8 cellular contexts compared by ENCODE assay signal in genomic region chr1:227948493-227949260, GRCh38. TPM values are rescaled to one million over a fixed set of nuclear protein-coding genes. Genes with fewer than 3 reads are reported as not detected.
DNase-seq lines count a peak whose midpoint lies in the region; ATAC-seq and TF ChIP-seq lines count a peak whose summit lies in the region.

No MANE protein-coding gene starts in this region.

- no peak for TF ChIP-seq CTCF in RWPE1 (conservative IDR thresholded peaks at IDR 0.05; ENCODE audit: low read depth)
- TF ChIP-seq CTCF in fibroblast of lung (conservative IDR thresholded peaks at IDR 0.05 in 1 of 2, IDR thresholded peaks at IDR 0.05 in 1 of 2; ENCODE audit: low read depth in 1 of 2, low read length in 2 of 2): no peak

- peak overlapping the region; percentile 88 for H3K4me2 ChIP-seq in fibroblast of lung (ENCODE audit: extremely low read depth, insufficient read depth, low read length)

- peaks cover 3% of the 10 kb centered on the region for H3K4me1 ChIP-seq in fibroblast of lung (ENCODE audit: control insufficient read depth, extremely low read depth, insufficient read depth, low read length)

- DNase-seq in G401 (ENCODE audit: low spot score) (peak; percentile 16), RWPE1 (ENCODE audit: low spot score) (peak; percentile 18), fibroblast of lung (ENCODE audit: low read depth in 2 of 2) (no peak), retina (peak; percentile 68), T-helper 9 cell (no peak), NCI-H187 (lab: John Stamatoyannopoulos, UW) (no peak), NCI-H524 treated with DMSO at 0.1 percent for 48 hours (lab: John Stamatoyannopoulos, UW) (no peak)

- no peak for ATAC-seq in HG03196 (IDR thresholded peaks at IDR 0.05; ENCODE audit: unreplicated experiment)

- CTCF ChIA-PET in RWPE1 (lab: Yijun Ruan, JAX): interaction anchor here (0.6 to 1.3 kb wide), 3 partner anchors 51 to 186 kb away, joined by 3 to 4 read pairs (median 3); no protein-coding TSS in a partner anchor

- in situ Hi-C loops in G401 (cut with HindIII; ENCODE audit: low sequenced_read_pairs): loop anchor here (25.0 kb wide), 1 partner anchor 186 kb away; no protein-coding TSS in a partner anchor

- H3K27me3 ChIP-seq in fibroblast of lung (ENCODE audit: control insufficient read depth, insufficient read depth, low read length): no peaks in the 10 kb centered on the region

- no peaks in the 10 kb centered on the region for H3K9me3 ChIP-seq in fibroblast of lung (ENCODE audit: control insufficient read depth, insufficient read depth, low read depth, low read length)

- H3K4me3 ChIP-seq in fibroblast of lung (replicated peaks in 1 of 4; ENCODE audit: control extremely low read depth in 1 of 4, insufficient read depth in 1 of 4, low read depth in 3 of 4, low read length in 4 of 4): peak overlapping the region; percentile 57 to 76 (median 60)

- peak overlapping the region; percentile 26 for H2AFZ ChIP-seq in fibroblast of lung (ENCODE audit: low read length)

- H3K27ac ChIP-seq in RWPE1 (peak overlapping the region; percentile 95), fibroblast of lung (ENCODE audit: insufficient read depth, low read length) (no peak overlapping the region)

- H3K79me2 ChIP-seq in fibroblast of lung (ENCODE audit: control insufficient read depth, insufficient read depth, low read length): no peaks in the 10 kb centered on the region

- POLR2A ChIA-PET in RWPE1 (lab: Yijun Ruan, JAX; ENCODE audit: low non-redundant PET): interaction anchor here (0.6 kb wide), 2 partner anchors 25 to 160 kb away, joined by 3 read pairs; no protein-coding TSS in a partner anchor

- H4K20me1 ChIP-seq in fibroblast of lung (ENCODE audit: control insufficient read depth, extremely low read depth, insufficient read depth, low read length): no peaks in the 10 kb centered on the region

- no peaks in the 10 kb centered on the region for H3K36me3 ChIP-seq in fibroblast of lung (ENCODE audit: control insufficient read depth, insufficient read depth, low read length)

- H3K9ac ChIP-seq in fibroblast of lung (ENCODE audit: insufficient read depth, low read length): no peak overlapping the region

RNA-seq across cellular contexts. Expression of gene WNT9A, which starts 0.9 kb away (rescaled TPM):
- 1.2 and 2.7 TPM in 2 replicates for total RNA-seq in G401 (2014; rRNA removed; shearing (Covaris generic))
- 1.0 and 5.3 TPM in 2 replicates for total RNA-seq in fibroblast of lung
- polyA plus RNA-seq in fibroblast of lung: 1.0 and 2.7 TPM in 2 replicates
- 0.89 and 2.8 TPM in 2 replicates for polyA plus RNA-seq in fibroblast of lung (2012)
- 0.31 and 5.8 TPM in 2 replicates for polyA minus RNA-seq in fibroblast of lung (ENCODE audit: low replicate concordance)

RNA-seq across cellular contexts. Expression of gene WNT3A, which starts 58.1 kb away (rescaled TPM):
- 0.37 TPM in 1 of 2 replicates, not detected in the other for total RNA-seq in G401 (2014; rRNA removed; shearing (Covaris generic))
- not detected in 2 replicates for total RNA-seq in fibroblast of lung
- polyA plus RNA-seq in fibroblast of lung: not detected in 2 replicates
- polyA plus RNA-seq in fibroblast of lung (2012): not detected in 2 replicates
- not detected in 2 replicates for polyA minus RNA-seq in fibroblast of lung (ENCODE audit: low replicate concordance)

Comparison
In these comparisons a context has a peak if more than half of its experiments do, and no peak if none do; other contexts are left out.
1. DNase-seq: peak in G401 (single experiment), RWPE1 (single experiment) and retina (single experiment); none in fibroblast of lung (0 of 2), T-helper 9 cell (single experiment), NCI-H187 (0 of 2) and NCI-H524 treated with DMSO at 0.1 percent for 48 hours (single experiment).